In genomic region chr18:25351280-25351772, GRCh38 we compare ENCODE assay signal across 9 cellular contexts.
A peak's percentile ranks its signal among the peaks of the same experiment; 100 is the strongest.
DNase-seq lines count a peak whose midpoint lies in the region; ATAC-seq and TF ChIP-seq lines count a peak whose summit lies in the region.
"Had no signal": no experiment of that assay in that cellular context is flagged by ENCODE, and none has a peak within 500 bp of the region (broad histone marks: within the 10 kb centered on the region; RNA-seq: fewer than 3 reads in every experiment).

No MANE protein-coding gene starts in this region.

- H3K36me3 ChIP-seq in SK-N-MC (ENCODE audit: insufficient read depth, low read length) (no peaks in the 10 kb centered on the region), rectal smooth muscle tissue (ENCODE audit: control insufficient read depth, insufficient read depth, low read length) (no peaks in the 10 kb centered on the region)

- DNase-seq in GM20000 (ENCODE audit: low spot score) (peak; percentile 28), SK-N-MC (ENCODE audit: low read depth, low spot score) (no peak), fibroblast of pulmonary artery (ENCODE audit: low read depth) (peak; percentile 6), NCI-H2227 treated with DMSO at 0.1 percent for 48 hours (lab: John Stamatoyannopoulos, UW) (no peak)

- TF ChIP-seq CTCF in GM20000 (IDR thresholded peaks at IDR 0.05; ENCODE audit: extremely low read depth, missing control alignments), result no peak
- TF ChIP-seq CTCF in fibroblast of pulmonary artery (IDR thresholded peaks at IDR 0.05; ENCODE audit: low read length, missing control alignments), result no peak

- H3K9me3 ChIP-seq in SK-N-MC (ENCODE audit: low read depth, low read length), result no peaks in the 10 kb centered on the region

- H3K9ac ChIP-seq in SK-N-MC (ENCODE audit: insufficient read length), result no peak overlapping the region
- no peak overlapping the region for H3K9ac ChIP-seq in rectal smooth muscle tissue (ENCODE audit: low read length)

- peak overlapping the region; percentile 80 for H3K4me3 ChIP-seq in SK-N-MC
- H3K4me3 ChIP-seq in fibroblast of pulmonary artery (replicated peaks; ENCODE audit: low read depth, low read length), result peak overlapping the region; percentile 72
- H3K4me3 ChIP-seq in rectal smooth muscle tissue (ENCODE audit: low read length), result peak overlapping the region; percentile 89

- H3K27me3 ChIP-seq in rectal smooth muscle tissue (ENCODE audit: control insufficient read depth, insufficient read depth, low read length), result no peaks in the 10 kb centered on the region

- no peaks in the 10 kb centered on the region for H3K4me1 ChIP-seq in rectal smooth muscle tissue (ENCODE audit: control insufficient read depth, insufficient read depth, low read length)

- H3K27ac ChIP-seq in SK-N-MC (no peak overlapping the region), rectal smooth muscle tissue (ENCODE audit: low read depth, low read length) (peak overlapping the region; percentile 70)
- H3K27ac ChIP-seq: epithelial cell of prostate had no signal

- ATAC-seq in HG02973 (IDR thresholded peaks at IDR 0.05; ENCODE audit: unreplicated experiment) (no peak), GM19351 (IDR thresholded peaks at IDR 0.05; ENCODE audit: unreplicated experiment) (no peak), GM21619 (IDR thresholded peaks at IDR 0.05; ENCODE audit: unreplicated experiment) (no peak)

Comparison
In these comparisons a context has a peak if more than half of its experiments do, and no peak if none do; other contexts are left out.
1. DNase-seq: peak in GM20000 (single experiment) and fibroblast of pulmonary artery (single experiment); none in SK-N-MC (single experiment) and NCI-H2227 treated with DMSO at 0.1 percent for 48 hours (single experiment).
2. Peak in every context shown above with its lines, with median percentiles within 50 percentile points of each other: H3K4me3 ChIP-seq.